Comparison of ENCODE assay signal across 22 cellular contexts in the genomic region with DNA sequence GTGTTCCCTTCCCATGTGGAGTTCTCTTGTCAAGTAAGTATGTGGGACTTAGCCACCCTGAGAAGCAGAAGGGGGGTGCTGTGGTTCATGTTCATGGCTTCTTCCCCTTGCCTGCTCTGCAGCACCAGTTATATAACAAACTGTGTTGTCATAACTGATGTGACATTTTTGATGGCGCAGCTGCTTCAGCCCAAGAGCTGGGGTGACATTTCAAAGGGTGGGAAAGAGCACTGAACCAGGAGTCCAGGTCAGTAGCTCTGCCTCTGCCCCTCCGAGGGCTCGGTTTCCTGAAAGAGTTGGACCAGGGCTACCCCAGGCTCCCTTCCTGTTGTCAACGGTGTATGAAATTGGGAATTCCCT. TPM values are rescaled to one million over a fixed set of nuclear protein-coding genes. Genes with fewer than 3 reads are reported as not detected.
DNase-seq lines count a peak whose midpoint lies in the region; ATAC-seq and TF ChIP-seq lines count a peak whose summit lies in the region.
"Had no signal": no experiment of that assay in that cellular context is flagged by ENCODE, and none has a peak within 500 bp of the region (broad histone marks: within the 10 kb centered on the region; RNA-seq: fewer than 3 reads in every experiment).

No MANE protein-coding gene starts in this region.

- CTCF ChIA-PET in activated B cell treated with CpG ODN at 0.5 μM for 24 hours (lab: Charles Lee): interaction anchor here (1.1 kb wide), 1 partner anchor 120 kb away, joined by 6 read pairs; no protein-coding TSS in a partner anchor

- POLR2A ChIA-PET in activated B cell treated with CpG ODN at 0.5 μM for 24 hours (lab: Charles Lee): interaction anchor here (0.8 to 1.3 kb wide), 2 partner anchors 8 to 11 kb away, joined by 3 read pairs; no protein-coding TSS in a partner anchor

- H3K4me3 ChIP-seq in dorsolateral prefrontal cortex (peak overlapping the region in 4 of 59 donors; percentile 1 to 9 (median 4)), HAP-1 (no peak overlapping the region), gastroesophageal sphincter (no peak overlapping the region)
- H3K4me3 ChIP-seq: ascending aorta, PC-9, right lobe of liver, tibial artery had no signal

- H3K36me3 ChIP-seq in HAP-1 (replicated peaks) (no peaks in the 10 kb centered on the region), gastroesophageal sphincter (no peaks in the 10 kb centered on the region)
- H3K36me3 ChIP-seq: ascending aorta, right lobe of liver, tibial artery had no signal

- peak overlapping the region; percentile 31 for H3K4me3 Mint-ChIP-seq in natural killer cell treated with Interleukin-12 subunit alpha and Interleukin-12 subunit beta and Interleukin-15 and Interleukin-18, amount 100 ng/mL, for 72 hours
- H3K4me3 Mint-ChIP-seq in natural killer cell (no peak overlapping the region), activated B cell treated with CpG ODN at 0.5 μM for 24 hours (peak overlapping the region; percentile 38)

- H3K27me3 ChIP-seq in dorsolateral prefrontal cortex (no peaks in the 10 kb centered on the region), HAP-1 (ENCODE audit: low read depth) (0 out of 2 replicates have a peak, but pooled peaks cover 5% of the 10 kb centered on the region), gastroesophageal sphincter (peaks cover under 1% of the 10 kb centered on the region)
- H3K27me3 ChIP-seq: ascending aorta, right lobe of liver, tibial artery had no signal

- peaks cover 3% of the 10 kb centered on the region; the same call in 1 of the 2 replicates for H3K4me1 ChIP-seq in HAP-1
- H3K4me1 ChIP-seq in gastroesophageal sphincter: peaks cover 0 to 21% (median 8%) of the 10 kb centered on the region in 3 donors

- TF ChIP-seq CTCF in natural killer cell (IDR thresholded peaks at IDR 0.05) (no peak), activated B cell treated with CpG ODN at 0.5 μM for 24 hours (IDR thresholded peaks at IDR 0.05) (no peak), dorsolateral prefrontal cortex (IDR thresholded peaks at IDR 0.05 in 54 of 56, conservative IDR thresholded peaks at IDR 0.05 in 2 of 56; ENCODE audit: low read depth in 1 of 56, partially characterized antibody in 56 of 56) (no peak), gastroesophageal sphincter (IDR thresholded peaks at IDR 0.05) (no peak)

- H3K27ac ChIP-seq in dorsolateral prefrontal cortex: peak overlapping the region in 38 of 59 donors; percentile 2 to 98 (median 48)
- no peak overlapping the region for H3K27ac ChIP-seq in gastroesophageal sphincter
- H3K27ac ChIP-seq: ascending aorta, PC-9, right lobe of liver, tibial artery had no signal

- in situ Hi-C loops in HAP-1 (cut with MboI; ENCODE audit: low sequenced_read_pairs): no loop called here

- DNase-seq in natural killer cell treated with Interleukin-12 subunit alpha and Interleukin-12 subunit beta and Interleukin-15 and Interleukin-18, amount 100 ng/mL, for 72 hours (ENCODE audit: low spot score): no peak
- DNase-seq in natural killer cell (no peak), activated B cell treated with CpG ODN at 0.5 μM for 24 hours (no peak), dorsolateral prefrontal cortex (no peak), HAP-1 (ENCODE audit: low spot score in 2 of 2) (no peak)
- DNase-seq: activated effector memory CD4-positive, alpha-beta T cell treated with anti-CD3 and anti-CD28 coated beads, Interleukin-2, amount 50 U/mL, for 16 hours; erythroblast; KG1; kidney glomerular epithelial cell; mammary epithelial cell; NCI-H1694; NCI-H774; PC-9; right lobe of liver; SHP77 treated with DMSO at 0.1 percent for 48 hours; tibial artery had no signal

- peaks cover 17 to 33% of the 10 kb centered on the region in 2 donors for H3K27me3 Mint-ChIP-seq in natural killer cell treated with Interleukin-12 subunit alpha and Interleukin-12 subunit beta and Interleukin-15 and Interleukin-18, amount 100 ng/mL, for 72 hours
- peaks cover 20 to 45% of the 10 kb centered on the region in 2 donors for H3K27me3 Mint-ChIP-seq in natural killer cell (ENCODE audit: low read depth in 2 of 2)
- H3K27me3 Mint-ChIP-seq in activated B cell treated with CpG ODN at 0.5 μM for 24 hours: peaks cover 6% of the 10 kb centered on the region

- H3K9me3 Mint-ChIP-seq in natural killer cell treated with Interleukin-12 subunit alpha and Interleukin-12 subunit beta and Interleukin-15 and Interleukin-18, amount 100 ng/mL, for 72 hours: no peaks in the 10 kb centered on the region
- H3K9me3 Mint-ChIP-seq in natural killer cell (no peaks in the 10 kb centered on the region), activated B cell treated with CpG ODN at 0.5 μM for 24 hours (no peaks in the 10 kb centered on the region)

- H3K4me1 Mint-ChIP-seq in natural killer cell treated with Interleukin-12 subunit alpha and Interleukin-12 subunit beta and Interleukin-15 and Interleukin-18, amount 100 ng/mL, for 72 hours (ENCODE audit: low read depth in 2 of 2): peaks cover 6 to 25% of the 10 kb centered on the region in 2 donors
- H3K4me1 Mint-ChIP-seq in natural killer cell: peaks cover 0 to 8% of the 10 kb centered on the region in 2 donors
- H3K4me1 Mint-ChIP-seq in activated B cell treated with CpG ODN at 0.5 μM for 24 hours: peaks cover 42% of the 10 kb centered on the region

- H3K27ac Mint-ChIP-seq in natural killer cell treated with Interleukin-12 subunit alpha and Interleukin-12 subunit beta and Interleukin-15 and Interleukin-18, amount 100 ng/mL, for 72 hours: no peak overlapping the region
- H3K27ac Mint-ChIP-seq in natural killer cell (no peak overlapping the region), activated B cell treated with CpG ODN at 0.5 μM for 24 hours (peak overlapping the region; percentile 57)

- no peak for TF ChIP-seq EP300 in gastroesophageal sphincter (IDR thresholded peaks at IDR 0.05)

- no peaks in the 10 kb centered on the region for H3K9me3 ChIP-seq in HAP-1
- H3K9me3 ChIP-seq in gastroesophageal sphincter: no peaks in the 10 kb centered on the region
- H3K9me3 ChIP-seq: ascending aorta, right lobe of liver, tibial artery had no signal

- TF ChIP-seq POLR2A in gastroesophageal sphincter (IDR thresholded peaks at IDR 0.05): no peak

- intact Hi-C loops in natural killer cell (cut with micrococcal nuclease) (no loop called here), activated B cell treated with CpG ODN at 0.5 μM for 24 hours (cut with micrococcal nuclease) (loop anchor here (1.0 to 10.0 kb wide), 2 partner anchors 8 to 226 kb away; partner anchors contain the start of gene AMFR), dorsolateral prefrontal cortex (cut with DNase I) (loop anchor here in 1 of 2 donors (5.0 kb wide), 1 partner anchor 34 kb away; no protein-coding TSS in a partner anchor)

- WGBS in gastroesophageal sphincter (ENCODE audit: low coverage in 1 of 2), 2 donors: 60 to 78% methylated on average over 1 to 4 of the region's 4 CpGs

- no peaks in the 10 kb centered on the region for H3K36me3 Mint-ChIP-seq in natural killer cell treated with Interleukin-12 subunit alpha and Interleukin-12 subunit beta and Interleukin-15 and Interleukin-18, amount 100 ng/mL, for 72 hours
- H3K36me3 Mint-ChIP-seq in natural killer cell (no peaks in the 10 kb centered on the region), activated B cell treated with CpG ODN at 0.5 μM for 24 hours (ENCODE audit: low read depth) (no peaks in the 10 kb centered on the region)

- no peak for ATAC-seq in natural killer cell treated with Interleukin-12 subunit alpha and Interleukin-12 subunit beta and Interleukin-15 and Interleukin-18, amount 100 ng/mL, for 72 hours
- ATAC-seq in natural killer cell (no peak), activated B cell treated with CpG ODN at 0.5 μM for 24 hours (ENCODE audit: low read depth) (no peak), gastroesophageal sphincter (no peak), HG03342 (IDR thresholded peaks at IDR 0.05; ENCODE audit: unreplicated experiment) (no peak)
- ATAC-seq in activated CD4-positive, CD25-positive, alpha-beta regulatory T cell treated with anti-CD3 and anti-CD28 coated beads, Interleukin-2, amount 50 U/mL, for 24 hours: no peak
- ATAC-seq: HCT116, right lobe of liver had no signal

RNA-seq across cellular contexts. Expression of gene GNAO1, which starts 7.4 kb away (rescaled TPM):
- 1 to 10 TPM in 1 of 2 donors, not detected in 1; 1.6 TPM for total RNA-seq in natural killer cell treated with Interleukin-12 subunit alpha and Interleukin-12 subunit beta and Interleukin-15 and Interleukin-18, amount 100 ng/mL, for 72 hours
- total RNA-seq in natural killer cell (1 to 10 TPM in 2 of 3 donors, under 1 TPM in 1; 0.45 to 4.6 (median 1.1) TPM), activated B cell treated with CpG ODN at 0.5 μM for 24 hours (0.53 and 0.78 TPM in 2 replicates), dorsolateral prefrontal cortex (100 to 1,000 TPM; 319 to 543 (median 428) TPM), gastroesophageal sphincter (10 to 100 TPM in 2 of 4 donors, 1 to 10 TPM in 2; 3.4 to 21.0 (median 11.0) TPM)
- total RNA-seq: myocyte had no signal

Comparison
In these comparisons a context has a peak if more than half of its experiments do, and no peak if none do; other contexts are left out.
1. H3K27ac ChIP-seq: peak in dorsolateral prefrontal cortex (38 of 59); none in gastroesophageal sphincter (0 of 4).
2. RNA of gene GNAO1, which starts 7.4 kb away (total RNA-seq): 319 to 543 TPM in dorsolateral prefrontal cortex; 3.4 to 21.0 TPM in gastroesophageal sphincter, 1.6 TPM in natural killer cell treated with Interleukin-12 subunit alpha and Interleukin-12 subunit beta and Interleukin-15 and Interleukin-18, amount 100 ng/mL, for 72 hours, 0.45 to 4.6 TPM in natural killer cell and 0.53 to 0.78 TPM in activated B cell treated with CpG ODN at 0.5 μM for 24 hours; every median in the first group is over 10 times any median in the second.